Comparison of ENCODE assay signal across 13 cellular contexts in genomic region chr11:70503201-70503877, GRCh38.
DNase-seq lines count a peak whose midpoint lies in the region; ATAC-seq and TF ChIP-seq lines count a peak whose summit lies in the region.
"Had no signal": no experiment of that assay in that cellular context is flagged by ENCODE, and none has a peak within 500 bp of the region (broad histone marks: within the 10 kb centered on the region; RNA-seq: fewer than 3 reads in every experiment).

No MANE protein-coding gene starts in this region.

- H3K4me3 ChIP-seq in right cardiac atrium (ENCODE audit: low read length) (no peak overlapping the region), vagina (no peak overlapping the region)
- H3K4me3 ChIP-seq: gastroesophageal sphincter, SK-N-MC had no signal

- WGBS in right cardiac atrium, result 83% methylated on average over 11 of the region's 11 CpGs

- H3K9me3 ChIP-seq in right cardiac atrium (ENCODE audit: control insufficient read depth, low read length) (no peaks in the 10 kb centered on the region), vagina (no peaks in the 10 kb centered on the region)
- H3K9me3 ChIP-seq: gastroesophageal sphincter, neutrophil had no signal

- intact Hi-C loops in right cardiac atrium (cut with DNase I) (no loop called here), vagina (cut with DNase I) (no loop called here)

- no peak overlapping the region for H3K27ac ChIP-seq in right cardiac atrium (ENCODE audit: low read length)
- H3K27ac ChIP-seq in vagina, result no peak overlapping the region
- H3K27ac ChIP-seq: gastroesophageal sphincter, neutrophil, SK-N-MC had no signal

- DNase-seq in Ammon's horn (ENCODE audit: low spot score), result peak; percentile 31
- peak; percentile 92 for DNase-seq in DMS79 treated with DMSO at 0.1 percent for 48 hours (lab: John Stamatoyannopoulos, UW)
- DNase-seq in NCI-H2227 treated with DMSO at 0.1 percent for 48 hours (lab: John Stamatoyannopoulos, UW), result peak; percentile 55
- peak in 2 of 3 donors; percentile 16 to 18 for DNase-seq in right cardiac atrium
- no peak for DNase-seq in vagina (ENCODE audit: extremely low spot score in 2 of 2)
- DNase-seq in GM20000 (ENCODE audit: low spot score), result no peak
- DNase-seq in medulla oblongata (ENCODE audit: extremely low spot score), result no peak
- DNase-seq: activated CD8-positive, alpha-beta T cell treated with anti-CD3 and anti-CD28 coated beads, Interleukin-2, amount 10 ng/mL, durations not matched to agents 7 days and 5 days; stimulated activated naive CD4-positive, alpha-beta T cell treated with Interleukin-2 at 50 U/mL for 16 hours had no signal

- H3K27me3 ChIP-seq in right cardiac atrium (ENCODE audit: control insufficient read depth, insufficient read depth), result no peaks in the 10 kb centered on the region
- H3K27me3 ChIP-seq in vagina, result no peaks in the 10 kb centered on the region
- H3K27me3 ChIP-seq: gastroesophageal sphincter, neutrophil had no signal

- H3K4me1 ChIP-seq in right cardiac atrium (ENCODE audit: control insufficient read depth, insufficient read depth, low read length) (peaks cover 2% of the 10 kb centered on the region), vagina (no peaks in the 10 kb centered on the region)
- H3K4me1 ChIP-seq: gastroesophageal sphincter had no signal

- TF ChIP-seq POLR2A in vagina (IDR thresholded peaks at IDR 0.05), result no peak

- H3K36me3 ChIP-seq in vagina, result no peaks in the 10 kb centered on the region
- H3K36me3 ChIP-seq: gastroesophageal sphincter, neutrophil had no signal

- ATAC-seq in right cardiac atrium (no peak), HG02970 (IDR thresholded peaks at IDR 0.05; ENCODE audit: low FRiP score, unreplicated experiment) (no peak)
- ATAC-seq: activated CD8-positive, alpha-beta T cell treated with anti-CD3 and anti-CD28 coated beads, Interleukin-2, amount 10 ng/mL, durations not matched to agents 7 days and 5 days; gastroesophageal sphincter had no signal

- TF ChIP-seq CTCF in vagina (IDR thresholded peaks at IDR 0.05), result no peak
- no peak for TF ChIP-seq CTCF in GM20000 (IDR thresholded peaks at IDR 0.05; ENCODE audit: extremely low read depth, missing control alignments)

Comparison
In these comparisons a context has a peak if more than half of its experiments do, and no peak if none do; other contexts are left out.
1. DNase-seq: peak in Ammon's horn (single experiment), DMS79 treated with DMSO at 0.1 percent for 48 hours (single experiment), NCI-H2227 treated with DMSO at 0.1 percent for 48 hours (single experiment) and right cardiac atrium (2 of 3); none in vagina (0 of 2), GM20000 (single experiment) and medulla oblongata (single experiment).